In the genomic region with DNA sequence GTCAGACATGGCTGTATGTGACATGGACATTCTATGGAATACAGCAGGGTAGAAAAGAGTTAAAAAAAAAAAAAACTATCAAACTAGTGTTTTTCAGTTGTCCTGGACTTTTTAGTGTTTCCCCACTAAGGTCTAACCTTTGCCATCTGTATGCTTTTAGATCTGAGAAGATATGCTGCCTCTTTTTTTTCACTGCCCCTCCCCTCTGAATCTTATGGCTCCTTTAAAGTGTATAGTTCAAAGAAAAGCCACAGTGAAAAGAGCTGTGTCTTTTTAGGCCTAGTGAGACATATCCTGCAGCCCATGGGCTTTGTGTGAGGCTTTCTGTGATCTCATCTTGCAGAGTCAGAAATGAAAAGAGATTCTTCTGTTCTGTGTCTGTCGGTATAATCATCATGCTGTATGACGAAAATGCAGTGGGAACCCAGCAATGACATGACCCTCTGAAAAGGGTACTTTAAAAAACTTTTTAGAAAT, we compare ENCODE assay signal across 15 cellular contexts. TPM values are rescaled to one million over a fixed set of nuclear protein-coding genes. Genes with fewer than 3 reads are reported as not detected.
DNase-seq lines count a peak whose midpoint lies in the region; ATAC-seq and TF ChIP-seq lines count a peak whose summit lies in the region.
"Had no signal": no experiment of that assay in that cellular context is flagged by ENCODE, and none has a peak within 500 bp of the region (broad histone marks: within the 10 kb centered on the region; RNA-seq: fewer than 3 reads in every experiment).

No MANE protein-coding gene starts in this region.

- intact Hi-C loops in activated CD4-positive, alpha-beta T cell treated with anti-CD3 and anti-CD28 coated beads for 36 hours (cut with DNase I, micrococcal nuclease) = no loop called here
- intact Hi-C loops in head of caudate nucleus (cut with DNase I) = no loop called here

- no peak for TF ChIP-seq RAD21 in SK-N-SH (IDR thresholded peaks at IDR 0.05; ENCODE audit: low read length)

- no peaks in the 10 kb centered on the region for H3K9me3 ChIP-seq in SK-N-SH
- H3K9me3 ChIP-seq in endodermal cell (ENCODE audit: control insufficient read depth, low read length) = no peaks in the 10 kb centered on the region
- H3K9me3 ChIP-seq: adrenal gland, uterus had no signal

- H3K4me3 Mint-ChIP-seq in activated CD4-positive, alpha-beta T cell treated with anti-CD3 and anti-CD28 coated beads for 36 hours = no peak overlapping the region
- no peak overlapping the region for H3K4me3 Mint-ChIP-seq in endodermal cell
- peak overlapping the region; percentile 84 for H3K4me3 Mint-ChIP-seq in neural crest cell

- H3K27me3 ChIP-seq in SK-N-SH (ENCODE audit: insufficient read depth) (no peaks in the 10 kb centered on the region), endodermal cell (ENCODE audit: control insufficient read depth, insufficient read depth, low read length, poor library complexity, severe bottlenecking) (no peaks in the 10 kb centered on the region)
- H3K27me3 ChIP-seq: adrenal gland, uterus had no signal

- DNase-seq in activated CD4-positive, alpha-beta T cell treated with anti-CD3 and anti-CD28 coated beads for 36 hours = peak; percentile 42
- DNase-seq in activated CD4-positive, alpha-beta T cell treated with anti-CD3 and anti-CD28 coated beads, Interleukin-2, amount 50 U/mL, for 1 hour = no peak
- DNase-seq in SK-N-SH (no peak), endodermal cell (no peak), neural crest cell (ENCODE audit: low read depth, low spot score) (peak; percentile 20), GOT3 (lab: John Stamatoyannopoulos, UW) (no peak), head of caudate nucleus (no peak)
- DNase-seq: 8988T, adrenal gland, DMS79, left cardiac atrium, NCI-H1930, uterus had no signal

- 0 out of 2 replicates have a peak overlapping the region, but pooled peaks have one; percentile 61 for H2AFZ ChIP-seq in SK-N-SH (ENCODE audit: low read depth)

- no peaks in the 10 kb centered on the region for H3K9me3 Mint-ChIP-seq in activated CD4-positive, alpha-beta T cell treated with anti-CD3 and anti-CD28 coated beads for 36 hours (ENCODE audit: low read depth)
- no peaks in the 10 kb centered on the region for H3K9me3 Mint-ChIP-seq in endodermal cell
- H3K9me3 Mint-ChIP-seq in neural crest cell = no peaks in the 10 kb centered on the region

- H3K79me2 ChIP-seq in SK-N-SH (ENCODE audit: insufficient read depth) = peaks cover 81% of the 10 kb centered on the region

- H3K4me1 Mint-ChIP-seq in activated CD4-positive, alpha-beta T cell treated with anti-CD3 and anti-CD28 coated beads for 36 hours = peaks cover 14% of the 10 kb centered on the region
- H3K4me1 Mint-ChIP-seq in endodermal cell = peaks cover 9% of the 10 kb centered on the region
- peaks cover 55% of the 10 kb centered on the region for H3K4me1 Mint-ChIP-seq in neural crest cell

- 11% methylated on average over 2 of the region's 2 CpGs for WGBS in SK-N-SH (ENCODE audit: low lambda C conversion rate)
- WGBS in endodermal cell (ENCODE audit: insufficient coverage in 1 of 2, insufficient read length in 1 of 2), 2 experiments = 67 to 92% methylated on average over 2 of the region's 2 CpGs

- TF ChIP-seq EP300 in SK-N-SH (IDR thresholded peaks at IDR 0.05; ENCODE audit: borderline replicate concordance in 1 of 2, low read depth in 1 of 2, low read length in 1 of 2) = no peak

- H3K4me3 ChIP-seq in SK-N-SH (ENCODE audit: low read depth in 2 of 2, low read length in 1 of 2) = no peak overlapping the region
- no peak overlapping the region for H3K4me3 ChIP-seq in endodermal cell (ENCODE audit: low read length)
- H3K4me3 ChIP-seq: adrenal gland, uterus had no signal

- peak overlapping the region; percentile 41; the same call in 1 of the 2 replicates for H3K4me2 ChIP-seq in SK-N-SH

- H4K20me1 ChIP-seq in SK-N-SH (ENCODE audit: insufficient read depth) = no peaks in the 10 kb centered on the region

- peaks cover 43% of the 10 kb centered on the region for H3F3A ChIP-seq in SK-N-SH (replicated peaks; ENCODE audit: insufficient read depth)

- H3K36me3 ChIP-seq in SK-N-SH (replicated peaks in 1 of 2; ENCODE audit: control insufficient read depth in 1 of 2, insufficient read depth in 2 of 2, low read length in 1 of 2) (peaks cover 0 to 4% of the 10 kb centered on the region in 2 experiments), endodermal cell (ENCODE audit: control insufficient read depth, insufficient read depth, low read length) (no peaks in the 10 kb centered on the region)
- H3K36me3 ChIP-seq: adrenal gland, uterus had no signal

- H3K36me3 Mint-ChIP-seq in activated CD4-positive, alpha-beta T cell treated with anti-CD3 and anti-CD28 coated beads for 36 hours (ENCODE audit: low read depth) = no peaks in the 10 kb centered on the region
- H3K36me3 Mint-ChIP-seq in endodermal cell (ENCODE audit: low read depth) = no peaks in the 10 kb centered on the region
- H3K36me3 Mint-ChIP-seq in neural crest cell (ENCODE audit: low read depth) = no peaks in the 10 kb centered on the region

- no peaks in the 10 kb centered on the region for H3K27me3 Mint-ChIP-seq in activated CD4-positive, alpha-beta T cell treated with anti-CD3 and anti-CD28 coated beads for 36 hours
- no peaks in the 10 kb centered on the region for H3K27me3 Mint-ChIP-seq in endodermal cell (ENCODE audit: insufficient read depth)
- no peaks in the 10 kb centered on the region for H3K27me3 Mint-ChIP-seq in neural crest cell (ENCODE audit: low read depth)

- peak overlapping the region; percentile 74 for H3K9ac ChIP-seq in SK-N-SH
- H3K9ac ChIP-seq in endodermal cell (ENCODE audit: extremely low read depth, low read length, poor library complexity, severe bottlenecking) = no peak overlapping the region

- ATAC-seq in activated CD4-positive, alpha-beta T cell treated with anti-CD3 and anti-CD28 coated beads for 36 hours = peak; percentile 100
- no peak for ATAC-seq in GM18519 (IDR thresholded peaks at IDR 0.05; ENCODE audit: low FRiP score, unreplicated experiment)
- ATAC-seq: esophagus mucosa, left cardiac atrium had no signal

- H3K27ac ChIP-seq in SK-N-SH (ENCODE audit: low read depth in 2 of 2, low read length in 1 of 2) (peak overlapping the region; percentile 88 to 93), endodermal cell (ENCODE audit: low read depth, low read length) (peak overlapping the region; percentile 75)
- H3K27ac ChIP-seq: adrenal gland, uterus had no signal

- no peaks in the 10 kb centered on the region for H3K9me2 ChIP-seq in SK-N-SH

- CTCF ChIA-PET in activated CD4-positive, alpha-beta T cell treated with anti-CD3 and anti-CD28 coated beads for 36 hours (lab: Charles Lee) = no interaction called here
- CTCF ChIA-PET in SK-N-SH (lab: Yijun Ruan, JAX) = interaction anchor here (0.7 kb wide), 1 partner anchor 17 kb away, joined by 3 read pairs; no protein-coding TSS in a partner anchor

- TF ChIP-seq CTCF in SK-N-SH (IDR thresholded peaks at IDR 0.05) = no peak
- no peak for TF ChIP-seq CTCF in endodermal cell (conservative IDR thresholded peaks at IDR 0.05)
- no peak for TF ChIP-seq CTCF in neural crest cell (conservative IDR thresholded peaks at IDR 0.05)

- H3K4me1 ChIP-seq in SK-N-SH (ENCODE audit: control insufficient read depth in 1 of 2, insufficient read depth in 2 of 2, low read depth in 1 of 2, low read length in 1 of 2) (peaks cover 0 to 4% of the 10 kb centered on the region in 2 experiments; a peak in 2 of 4 replicates), endodermal cell (ENCODE audit: control insufficient read depth, insufficient read depth, low read length) (no peaks in the 10 kb centered on the region)
- H3K4me1 ChIP-seq: adrenal gland, uterus had no signal

- POLR2A ChIA-PET in activated CD4-positive, alpha-beta T cell treated with anti-CD3 and anti-CD28 coated beads for 36 hours (lab: Charles Lee) = interaction anchor here (0.6 kb wide), 2 partner anchors 8 to 23 kb away, joined by 3 read pairs; no protein-coding TSS in a partner anchor
- POLR2A ChIA-PET in SK-N-SH (lab: Yijun Ruan, JAX) = no interaction called here

- H3K27ac Mint-ChIP-seq in activated CD4-positive, alpha-beta T cell treated with anti-CD3 and anti-CD28 coated beads for 36 hours = peak overlapping the region; percentile 17
- peak overlapping the region; percentile 32 for H3K27ac Mint-ChIP-seq in endodermal cell
- H3K27ac Mint-ChIP-seq in neural crest cell (ENCODE audit: unreplicated experiment) = peak overlapping the region; percentile 99

TF ChIP-seq in SK-N-SH, 30 proteins besides CTCF, POLR2A, EP300 and RAD21 (continues in another document):
- TF ChIP-seq TAF1 (IDR thresholded peaks at IDR 0.05; ENCODE audit: borderline replicate concordance, low read depth, low read length) (no peak), CHD2 (IDR thresholded peaks at IDR 0.05; ENCODE audit: low read length, partially characterized antibody) (no peak), YY1 (IDR thresholded peaks at IDR 0.05; ENCODE audit: low read depth) (no peak), POLR2AphosphoS5 (IDR thresholded peaks at IDR 0.05; ENCODE audit: low read depth, low read length) (no peak)
- TF ChIP-seq, protein P1, sequence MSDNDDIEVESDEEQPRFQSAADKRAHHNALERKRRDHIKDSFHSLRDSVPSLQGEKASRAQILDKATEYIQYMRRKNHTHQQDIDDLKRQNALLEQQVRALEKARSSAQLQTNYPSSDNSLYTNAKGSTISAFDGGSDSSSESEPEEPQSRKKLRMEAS (IDR thresholded peaks at IDR 0.05; ENCODE audit: low read depth) = no peak
- TF ChIP-seq, protein P2, sequence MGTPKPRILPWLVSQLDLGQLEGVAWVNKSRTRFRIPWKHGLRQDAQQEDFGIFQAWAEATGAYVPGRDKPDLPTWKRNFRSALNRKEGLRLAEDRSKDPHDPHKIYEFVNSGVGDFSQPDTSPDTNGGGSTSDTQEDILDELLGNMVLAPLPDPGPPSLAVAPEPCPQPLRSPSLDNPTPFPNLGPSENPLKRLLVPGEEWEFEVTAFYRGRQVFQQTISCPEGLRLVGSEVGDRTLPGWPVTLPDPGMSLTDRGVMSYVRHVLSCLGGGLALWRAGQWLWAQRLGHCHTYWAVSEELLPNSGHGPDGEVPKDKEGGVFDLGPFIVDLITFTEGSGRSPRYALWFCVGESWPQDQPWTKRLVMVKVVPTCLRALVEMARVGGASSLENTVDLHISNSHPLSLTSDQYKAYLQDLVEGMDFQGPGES (IDR thresholded peaks at IDR 0.05; ENCODE audit: low read depth, low read length) = no peak

RNA-seq across cellular contexts. Expression of a gene that starts 29.3 kb away (rescaled TPM):
- total RNA-seq in activated CD4-positive, alpha-beta T cell treated with anti-CD3 and anti-CD28 coated beads for 36 hours = under 1 TPM; 0.26 to 0.43 TPM
- polyA plus RNA-seq in SK-N-SH (2012; rRNA removed) = 61.5 and 91.8 TPM in 2 replicates
- 83.4 and 84.3 TPM in 2 replicates for polyA plus RNA-seq in SK-N-SH (2012; cell fraction: cytosol; rRNA removed)
- 78.5 and 178 TPM in 2 replicates for polyA plus RNA-seq in SK-N-SH (2012; cell fraction: nucleus; rRNA removed)
- total RNA-seq in endodermal cell (10 to 100 TPM; 20.4 to 26.8 TPM), neural crest cell (78.9 and 83.2 TPM in 2 replicates)
- polyA plus RNA-seq in endodermal cell (2013, experiment 1 of 2) = 6.5 TPM
- 6.4 TPM for polyA plus RNA-seq in endodermal cell (2013, experiment 2 of 2)

Comparison
In these comparisons a context has a peak if more than half of its experiments do, and no peak if none do; other contexts are left out.
1. DNase-seq: peak in activated CD4-positive, alpha-beta T cell treated with anti-CD3 and anti-CD28 coated beads for 36 hours (single experiment) and neural crest cell (single experiment); none in activated CD4-positive, alpha-beta T cell treated with anti-CD3 and anti-CD28 coated beads, Interleukin-2, amount 50 U/mL, for 1 hour (single experiment), SK-N-SH (single experiment), endodermal cell (single experiment), GOT3 (single experiment) and head of caudate nucleus (0 of 42).
2. H3K27ac Mint-ChIP-seq: peak in every context shown above with its lines; median percentile 99 in neural crest cell; 32 in endodermal cell; 17 in activated CD4-positive, alpha-beta T cell treated with anti-CD3 and anti-CD28 coated beads for 36 hours.
3. RNA of a gene that starts 29.3 kb away (total RNA-seq): 78.9 to 83.2 TPM in neural crest cell and 20.4 to 26.8 TPM in endodermal cell; 0.26 to 0.43 TPM in activated CD4-positive, alpha-beta T cell treated with anti-CD3 and anti-CD28 coated beads for 36 hours; every median in the first group is over 10 times any median in the second.